Comparison of ENCODE assay signal across 10 cellular contexts in the genomic region with DNA sequence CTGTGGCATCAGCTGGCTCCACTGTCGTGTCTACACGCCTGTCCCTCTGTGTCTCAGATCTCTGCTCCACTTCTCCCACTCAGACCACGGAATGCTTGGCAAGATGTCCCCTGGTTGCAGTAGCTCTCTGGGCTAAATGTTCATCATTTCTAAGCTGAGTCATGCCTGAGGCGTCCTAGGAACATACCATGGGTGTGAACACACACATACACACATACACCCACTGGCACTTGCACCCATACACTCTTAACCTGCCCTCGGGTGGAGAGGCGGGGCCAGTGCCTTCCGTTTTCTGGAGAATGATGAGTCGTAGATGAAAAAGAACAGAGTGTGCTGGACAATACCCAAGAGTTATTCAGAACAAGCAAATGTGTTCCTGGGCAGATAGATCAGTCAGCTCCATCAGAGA.
A peak's percentile ranks its signal among the peaks of the same experiment; 100 is the strongest.
DNase-seq lines count a peak whose midpoint lies in the region; ATAC-seq and TF ChIP-seq lines count a peak whose summit lies in the region.
"Had no signal": no experiment of that assay in that cellular context is flagged by ENCODE, and none has a peak within 500 bp of the region (broad histone marks: within the 10 kb centered on the region; RNA-seq: fewer than 3 reads in every experiment).

No MANE protein-coding gene starts in this region.

- no peak for TF ChIP-seq EP300 in stomach (IDR thresholded peaks at IDR 0.05)

- TF ChIP-seq POLR2A in stomach (IDR thresholded peaks at IDR 0.05), result no peak

- intact Hi-C loops in left ventricle myocardium superior (cut with micrococcal nuclease), result no loop called here
- intact Hi-C loops in stomach (cut with DNase I; ENCODE audit: low total_unique reads), result no loop called here

- H3K27ac ChIP-seq in angular gyrus (ENCODE audit: low read depth, low read length), result peak overlapping the region; percentile 57
- peak overlapping the region in 4 of 5 donors; percentile 31 to 80 (median 72) for H3K27ac ChIP-seq in stomach

- 39 to 68% (median 61%) methylated on average over 5 to 8 of the region's 8 CpGs for WGBS in stomach, 5 donors

- ATAC-seq in left ventricle myocardium superior, result peak; percentile 57
- ATAC-seq: stimulated activated naive B cell treated with anti-CD40 and anti-IgM and Interleukin-4, amounts not matched to agents 10 μg/mL and 1 μg/mL and 100 μg/mL, for 72 hours had no signal

- no peaks in the 10 kb centered on the region for H3K27me3 ChIP-seq in stomach

- peaks cover 0 to 44% (median 0%) of the 10 kb centered on the region in 4 donors for H3K36me3 ChIP-seq in stomach

- DNase-seq in HCEC 1CT, result peak; percentile 99
- peak; percentile 62 for DNase-seq in left ventricle myocardium superior
- DNase-seq in stomach, result peak; percentile 40
- no peak for DNase-seq in Ammon's horn (ENCODE audit: low spot score)
- DNase-seq in COLO668 (lab: John Stamatoyannopoulos, UW; ENCODE audit: unreplicated experiment), result no peak
- DNase-seq in DMS79 treated with DMSO at 0.1 percent for 48 hours (lab: John Stamatoyannopoulos, UW), result no peak
- DNase-seq in T-helper 1 cell, result no peak
- DNase-seq: NCI-H1694 treated with DMSO at 0.1 percent for 48 hours; stimulated activated naive B cell treated with anti-CD40 and anti-IgM and Interleukin-4, amounts not matched to agents 10 μg/mL and 1 μg/mL and 100 μg/mL, for 72 hours had no signal

- H3K4me3 ChIP-seq in stomach, result no peak overlapping the region

- peaks cover 0 to 46% (median 18%) of the 10 kb centered on the region in 4 donors for H3K4me1 ChIP-seq in stomach

- H3K9me3 ChIP-seq in stomach, result no peaks in the 10 kb centered on the region

- no peak for TF ChIP-seq CTCF in stomach (IDR thresholded peaks at IDR 0.05)

Comparison
In these comparisons a context has a peak if more than half of its experiments do, and no peak if none do; other contexts are left out.
1. DNase-seq: peak in HCEC 1CT (single experiment), left ventricle myocardium superior (single experiment) and stomach (single experiment); none in Ammon's horn (single experiment), COLO668 (single experiment), DMS79 treated with DMSO at 0.1 percent for 48 hours (single experiment) and T-helper 1 cell (0 of 5).